In the genomic region with DNA sequence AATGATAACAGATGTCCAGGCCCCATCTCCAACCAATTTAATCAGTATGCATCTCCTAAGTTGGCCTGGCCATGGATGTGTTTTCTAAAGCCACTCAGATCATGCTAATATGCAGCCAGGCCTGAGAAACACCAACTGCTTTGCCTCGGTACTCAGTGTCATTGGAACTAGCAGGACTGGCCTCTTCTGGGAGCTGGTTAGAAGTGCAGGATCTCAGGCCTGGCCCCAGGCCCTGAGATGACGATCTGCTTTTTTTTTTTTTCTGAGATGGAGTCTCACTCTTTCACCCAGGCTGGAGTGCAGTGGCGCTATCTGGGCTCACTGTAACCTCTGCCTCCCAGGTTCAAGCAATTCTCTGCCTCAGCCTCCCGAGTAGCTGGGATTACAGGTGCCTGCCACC, we compare ENCODE assay signal across 14 cellular contexts.
A peak's percentile ranks its signal among the peaks of the same experiment; 100 is the strongest.
DNase-seq lines count a peak whose midpoint lies in the region; ATAC-seq, FAIRE-seq and TF ChIP-seq lines count a peak whose summit lies in the region.
"Had no signal": no experiment of that assay in that cellular context is flagged by ENCODE, and none has a peak within 500 bp of the region (broad histone marks: within the 10 kb centered on the region; RNA-seq: fewer than 3 reads in every experiment).

No MANE protein-coding gene starts in this region.

- no peak overlapping the region for H4K91ac ChIP-seq in mesenchymal stem cell (ENCODE audit: low read length)

- H2AFZ ChIP-seq in GM23338 (no peak overlapping the region), mesenchymal stem cell (ENCODE audit: low read depth, low read length) (no peak overlapping the region)

- H3K4me1 Mint-ChIP-seq in GM23338 (peaks cover 21% of the 10 kb centered on the region; the same call in 2 of the 3 replicates), T-cell (peaks cover 4 to 14% (median 6%) of the 10 kb centered on the region in 3 donors), nephron progenitor cell (peaks cover 14% of the 10 kb centered on the region)

- H3K27me3 ChIP-seq in GM23338 (ENCODE audit: insufficient read depth), result no peaks in the 10 kb centered on the region
- H3K27me3 ChIP-seq in mesenchymal stem cell (ENCODE audit: control insufficient read depth in 1 of 2, insufficient read depth in 1 of 2, low read length in 2 of 2), result no peaks in the 10 kb centered on the region

- no peaks in the 10 kb centered on the region for H3K9me3 ChIP-seq in mesenchymal stem cell (ENCODE audit: control insufficient read depth, low read length)

- H3K23ac ChIP-seq in mesenchymal stem cell (ENCODE audit: low read length in 2 of 2), result no peak overlapping the region

- H3K36me3 ChIP-seq in GM23338 (ENCODE audit: insufficient read depth) (no peaks in the 10 kb centered on the region), mesenchymal stem cell (ENCODE audit: control insufficient read depth in 1 of 2, insufficient read depth in 2 of 2, low read depth in 1 of 2, low read length in 2 of 2) (peaks cover 3 to 35% of the 10 kb centered on the region in 2 experiments)

- ATAC-seq in GM23338 (peak; percentile 86), T-cell (replicated peaks in 1 of 4) (no peak)
- ATAC-seq: CD8-positive, alpha-beta T cell had no signal

- no peaks in the 10 kb centered on the region for H4K20me1 ChIP-seq in GM23338 (replicated peaks; ENCODE audit: insufficient read depth)

- H3K4me2 ChIP-seq in GM23338, result no peak overlapping the region
- no peak overlapping the region for H3K4me2 ChIP-seq in mesenchymal stem cell (ENCODE audit: low read length, poor library complexity, severe bottlenecking)

- no peak overlapping the region for H2BK5ac ChIP-seq in mesenchymal stem cell (ENCODE audit: low read depth, low read length, poor library complexity, severe bottlenecking)

- no peaks in the 10 kb centered on the region; the same call in 2 of the 3 replicates for H3K9me3 Mint-ChIP-seq in GM23338
- no peaks in the 10 kb centered on the region for H3K9me3 Mint-ChIP-seq in T-cell
- H3K9me3 Mint-ChIP-seq in nephron progenitor cell, result no peaks in the 10 kb centered on the region
- H3K9me3 Mint-ChIP-seq: activated CD4-positive, alpha-beta memory T cell treated with anti-CD3 and anti-CD28 coated beads for 36 hours; activated naive CD4-positive, alpha-beta T cell treated with anti-CD3 and anti-CD28 coated beads for 36 hours; CD8-positive, alpha-beta T cell; dendritic cell treated with granulocyte-macrophage colony-stimulating factor and Interleukin-4, amounts not matched to agents 40 ng/mL and 50 ng/mL, for 4 days; memory B cell had no signal

- CTCF ChIA-PET in T-cell (lab: Charles Lee), result no interaction called here

- no peak overlapping the region for H3K4ac ChIP-seq in mesenchymal stem cell (ENCODE audit: low read depth in 1 of 2, low read length in 2 of 2)

- no peak overlapping the region for H4K8ac ChIP-seq in mesenchymal stem cell (ENCODE audit: low read length)

- DNase-seq in GM23338 (ENCODE audit: low spot score), result peak; percentile 45
- DNase-seq in SK-N-DZ (ENCODE audit: low spot score), result peak; percentile 18
- peak; percentile 28 for DNase-seq in fibroblast of mammary gland (ENCODE audit: low read depth)
- DNase-seq in mesenchymal stem cell, result peak; percentile 64
- DNase-seq in H54 (ENCODE audit: insufficient read length, low spot score), result no peak
- no peak for DNase-seq in ureter (ENCODE audit: low spot score)
- no peak for DNase-seq in T-cell
- DNase-seq in nephron progenitor cell, result no peak
- DNase-seq: activated CD4-positive, alpha-beta memory T cell treated with anti-CD3 and anti-CD28 coated beads for 36 hours; activated naive CD4-positive, alpha-beta T cell treated with anti-CD3 and anti-CD28 coated beads for 36 hours; CD8-positive, alpha-beta T cell; NCI-H187 had no signal

- WGBS in mesenchymal stem cell, result 76% methylated on average over 4 of the region's 4 CpGs

- no peaks in the 10 kb centered on the region for H3K27me3 Mint-ChIP-seq in GM23338 (ENCODE audit: insufficient read depth, low read depth, poor library complexity)
- H3K27me3 Mint-ChIP-seq in T-cell, result peaks cover 0 to 6% of the 10 kb centered on the region in 2 donors
- H3K27me3 Mint-ChIP-seq in nephron progenitor cell (ENCODE audit: low read depth, poor library complexity), result no peaks in the 10 kb centered on the region

- H3K14ac ChIP-seq in mesenchymal stem cell (ENCODE audit: low read length in 2 of 2), result no peak overlapping the region

- TF ChIP-seq CTCF in GM23338 (conservative IDR thresholded peaks at IDR 0.05; ENCODE audit: low read depth in 2 of 2) (peak; percentile 18 to 37; a peak in 2 of 4 replicates), fibroblast of mammary gland (conservative IDR thresholded peaks at IDR 0.05; ENCODE audit: control insufficient read depth, insufficient read depth, low read depth, low read length) (no peak), nephron progenitor cell (IDR thresholded peaks at IDR 0.05) (no peak)

- no peaks in the 10 kb centered on the region for H3F3A ChIP-seq in GM23338 (replicated peaks; ENCODE audit: low read depth)

- no peaks in the 10 kb centered on the region for H3K79me2 ChIP-seq in GM23338 (replicated peaks; ENCODE audit: insufficient read depth)

- H2BK15ac ChIP-seq in mesenchymal stem cell (ENCODE audit: low read depth, poor library complexity, severe bottlenecking), result no peak overlapping the region

- H3K27ac ChIP-seq in GM23338 (ENCODE audit: low read depth) (no peak overlapping the region), mesenchymal stem cell (ENCODE audit: low read length, poor library complexity, severe bottlenecking) (no peak overlapping the region)

- peaks cover 9% of the 10 kb centered on the region for H3K79me1 ChIP-seq in mesenchymal stem cell (replicated peaks; ENCODE audit: low read length, poor library complexity, severe bottlenecking)

- POLR2A ChIA-PET in T-cell (lab: Charles Lee), result no interaction called here

- no peak overlapping the region for H2AK5ac ChIP-seq in mesenchymal stem cell (ENCODE audit: low read length, severe bottlenecking)

- H3K36me3 Mint-ChIP-seq in GM23338 (ENCODE audit: low read depth) (no peaks in the 10 kb centered on the region), T-cell (no peaks in the 10 kb centered on the region), nephron progenitor cell (ENCODE audit: low read depth) (no peaks in the 10 kb centered on the region)
- H3K36me3 Mint-ChIP-seq: activated CD4-positive, alpha-beta memory T cell treated with anti-CD3 and anti-CD28 coated beads for 36 hours; CD8-positive, alpha-beta T cell; memory B cell had no signal

- H3K4me3 Mint-ChIP-seq in GM23338, result no peak overlapping the region
- H3K4me3 Mint-ChIP-seq in T-cell, result no peak overlapping the region
- no peak overlapping the region for H3K4me3 Mint-ChIP-seq in nephron progenitor cell
- H3K4me3 Mint-ChIP-seq: activated CD4-positive, alpha-beta memory T cell treated with anti-CD3 and anti-CD28 coated beads for 36 hours; activated naive CD4-positive, alpha-beta T cell treated with anti-CD3 and anti-CD28 coated beads for 36 hours; CD8-positive, alpha-beta T cell; dendritic cell treated with granulocyte-macrophage colony-stimulating factor and Interleukin-4, amounts not matched to agents 40 ng/mL and 50 ng/mL, for 4 days; memory B cell had no signal

- no peak overlapping the region for H2BK12ac ChIP-seq in mesenchymal stem cell (ENCODE audit: low read length in 2 of 2)

- no peak for FAIRE-seq in H54 (lab: Jason Lieb, UNC)

- no peak overlapping the region for H3K4me3 ChIP-seq in GM23338
- no peak overlapping the region for H3K4me3 ChIP-seq in fibroblast of mammary gland (ENCODE audit: control insufficient read depth, low read depth, low read length)
- H3K4me3 ChIP-seq in mesenchymal stem cell (ENCODE audit: insufficient read depth in 1 of 2, low read depth in 1 of 2, low read length in 2 of 2), result no peak overlapping the region

- no peak for TF ChIP-seq POLR2A in H54 (IDR thresholded peaks at IDR 0.05; ENCODE audit: low read depth, low read length)

- H2BK120ac ChIP-seq in mesenchymal stem cell (ENCODE audit: low read depth, low read length), result no peak overlapping the region

- H3K18ac ChIP-seq in mesenchymal stem cell (ENCODE audit: low read depth in 1 of 2, low read length in 2 of 2), result peak overlapping the region in 1 of 2 experiments; percentile 45

- H3K9ac ChIP-seq in mesenchymal stem cell (ENCODE audit: low read length), result no peak overlapping the region

- no peaks in the 10 kb centered on the region for H3K9me2 ChIP-seq in GM23338 (ENCODE audit: insufficient read depth)

- H3K27ac Mint-ChIP-seq in GM23338, result no peak overlapping the region
- H3K27ac Mint-ChIP-seq in T-cell, result no peak overlapping the region
- H3K27ac Mint-ChIP-seq in nephron progenitor cell, result no peak overlapping the region
- H3K27ac Mint-ChIP-seq: activated CD4-positive, alpha-beta memory T cell treated with anti-CD3 and anti-CD28 coated beads for 36 hours; activated naive CD4-positive, alpha-beta T cell treated with anti-CD3 and anti-CD28 coated beads for 36 hours; CD8-positive, alpha-beta T cell; dendritic cell treated with granulocyte-macrophage colony-stimulating factor and Interleukin-4, amounts not matched to agents 40 ng/mL and 50 ng/mL, for 4 days; memory B cell had no signal

- H3K4me1 ChIP-seq in GM23338 (ENCODE audit: insufficient read depth), result 0 out of 2 replicates have a peak, but pooled peaks cover 3% of the 10 kb centered on the region
- peaks cover 6% of the 10 kb centered on the region for H3K4me1 ChIP-seq in mesenchymal stem cell (ENCODE audit: control insufficient read depth, insufficient read depth, low read depth, low read length)

TF ChIP-seq in GM23338, 12 proteins besides CTCF, POLR2A, EP300 and RAD21:
- TF ChIP-seq EZH2 (IDR thresholded peaks at IDR 0.05; ENCODE audit: low read depth, unreplicated experiment) (no peak), EZH2phosphoT487 (IDR thresholded peaks at IDR 0.05; ENCODE audit: unreplicated experiment) (no peak), POLR2AphosphoS5 (IDR thresholded peaks at IDR 0.05; ENCODE audit: low read depth) (no peak)

Comparison
In these comparisons a context has a peak if more than half of its experiments do, and no peak if none do; other contexts are left out.
1. DNase-seq: peak in GM23338 (single experiment), SK-N-DZ (single experiment), fibroblast of mammary gland (single experiment) and mesenchymal stem cell (single experiment); none in H54 (single experiment), ureter (single experiment), T-cell (0 of 34) and nephron progenitor cell (single experiment).
2. CTCF ChIP-seq: peak in GM23338 (2 of 2); none in fibroblast of mammary gland (single experiment) and nephron progenitor cell (single experiment).